7 cellular contexts compared by ENCODE assay signal in genomic region chr19:48965033-48965805, GRCh38. TPM values are rescaled to one million over a fixed set of nuclear protein-coding genes. Genes with fewer than 3 reads are reported as not detected.
DNase-seq lines count a peak whose midpoint lies in the region; ATAC-seq, FAIRE-seq and TF ChIP-seq lines count a peak whose summit lies in the region.

Gene FTL (plus strand): TSS chr19:48965309. CDS start chr19:48965508, 199 bp downstream.

- H3K4me1 ChIP-seq in K562 (replicated peaks in 1 of 2; ENCODE audit: control insufficient read depth in 2 of 2, insufficient read depth in 2 of 2, low read length in 2 of 2): peaks cover 38 to 66% of the 10 kb centered on the region in 2 experiments

- TF ChIP-seq RAD21 in K562 (CRISPR knock-in tag; conservative IDR thresholded peaks at IDR 0.05 in 1 of 2, IDR thresholded peaks at IDR 0.05 in 1 of 2): peak in 1 of 2 experiments; percentile 21; a peak in 2 of 4 replicates

- FAIRE-seq in TTC549 (lab: Jason Lieb, UNC) (peak; percentile 70), K562 (lab: Jason Lieb, UNC) (peak; percentile 89)

- DNase-seq in NCI-H2107 (lab: John Stamatoyannopoulos, UW): peak; percentile 87
- peak; percentile 89 to 99 (median 94) for DNase-seq in K562 (ENCODE audit: extremely low read depth in 1 of 4, low spot score in 3 of 4)
- DNase-seq in hypothalamus (lab: John Stamatoyannopoulos, UW): peak; percentile 73 to 99 (median 97)
- DNase-seq in sciatic nerve (ENCODE audit: low spot score): peak; percentile 99

- peak within 1 kb of the TSS; percentile 99 for H3K27ac ChIP-seq in K562 (ENCODE audit: extremely low read depth, low read depth, low read length)

- H3K36me3 ChIP-seq in K562 (ENCODE audit: control insufficient read depth, insufficient read depth, low read length): peaks cover 50% of the 10 kb centered on the region

- intact Hi-C loops in K562 (cut with micrococcal nuclease): loop anchor here (5.0 kb wide), 1 partner anchor 33 kb away; the partner anchor contains the start of gene DHDH
- intact Hi-C loops in sciatic nerve (cut with DNase I): loop anchor here (10.0 kb wide), 1 partner anchor 110 kb away; no protein-coding TSS in a partner anchor

- H4K20me1 ChIP-seq in K562 (replicated peaks; ENCODE audit: control insufficient read depth, insufficient read depth, low read length): peaks cover 18% of the 10 kb centered on the region

- TF ChIP-seq POLR2A in K562 (conservative IDR thresholded peaks at IDR 0.05): peak; percentile 100

- H3K9me1 ChIP-seq in K562 (ENCODE audit: control insufficient read depth, insufficient read depth, low read length): no peaks in the 10 kb centered on the region

- TF ChIP-seq EP300 in K562 (IDR thresholded peaks at IDR 0.05; ENCODE audit: low read length): peak; percentile 36; the same call in 1 of the 2 replicates

- H3K4me3 ChIP-seq in K562: peak within 1 kb of the TSS; percentile 70

- H3K79me2 ChIP-seq in K562 (ENCODE audit: control insufficient read depth, insufficient read depth, low read length): peaks cover 56% of the 10 kb centered on the region

- H3K9ac ChIP-seq in K562 (ENCODE audit: insufficient read depth in 1 of 2, low read depth in 2 of 2, low read length in 2 of 2): peak within 1 kb of the TSS; percentile 93 to 95

- BruUV-seq in K562 (replicated peaks; lab: Mats Ljungman, UMichigan): no TSS peak

- no peaks in the 10 kb centered on the region for H3K9me3 ChIP-seq in K562 (replicated peaks; ENCODE audit: control insufficient read depth, insufficient read depth, low read depth, low read length)

- peak; percentile 43 for ATAC-seq in GM18519 (IDR thresholded peaks at IDR 0.05; ENCODE audit: low FRiP score, unreplicated experiment)
- ATAC-seq in HG03060 (IDR thresholded peaks at IDR 0.05; ENCODE audit: low read depth, unreplicated experiment): peak; percentile 37
- peak; percentile 72 for ATAC-seq in K562
- ATAC-seq in sciatic nerve: peak; percentile 92

- under 1% methylated on average over 52 of the region's 52 CpGs for WGBS in K562 (ENCODE audit: insufficient coverage, low coverage, missing lambda C conversion rate)

- peak within 1 kb of the TSS; percentile 99 for H3K4me2 ChIP-seq in K562 (ENCODE audit: insufficient read depth, low read length)

- POLR2A ChIA-PET in K562 (lab: Yijun Ruan, JAX): interaction anchor here (0.6 to 14.5 kb wide), 29 partner anchors 11 to 669 kb away, joined by 3 to 439 read pairs (median 4); partner anchors contain the start of genes BAX, BCAT2, GYS1 and NTF4

- TF ChIP-seq CTCF in K562 (IDR thresholded peaks at IDR 0.05 in 2 of 3, conservative IDR thresholded peaks at IDR 0.05 in 1 of 3; ENCODE audit: insufficient read depth in 2 of 3, low read depth in 1 of 3, low read length in 3 of 3): no peak

- no peaks in the 10 kb centered on the region for H3K27me3 ChIP-seq in K562 (ENCODE audit: control insufficient read depth in 2 of 2, insufficient read depth in 2 of 2, low read length in 2 of 2)

- in situ Hi-C loops in K562 (cut with MboI): loop anchor here (10.0 kb wide), 1 partner anchor 90 kb away; the partner anchor contains the start of gene PPP1R15A

- CTCF ChIA-PET in K562 (lab: Yijun Ruan, JAX; ENCODE audit: low intra/inter-chr PET ratio): interaction anchor here (1.0 kb wide), 1 partner anchor 92 kb away, joined by 3 read pairs; no protein-coding TSS in a partner anchor

- 0 out of 2 replicates have a peak within 1 kb of the TSS, but pooled peaks have one; percentile 4 for H2AFZ ChIP-seq in K562 (ENCODE audit: low read depth, low read length)

TF ChIP-seq in K562, 482 proteins besides CTCF, POLR2A, EP300 and RAD21 (continues in another document):
- TF ChIP-seq ARHGAP35 (IDR thresholded peaks at IDR 0.05; ENCODE audit: partially characterized antibody) (no peak), ZSCAN29 (IDR thresholded peaks at IDR 0.05) (0 out of 2 replicates have a peak, but pooled peaks have one; percentile 18), ZBTB9 (CRISPR knock-in tag; IDR thresholded peaks at IDR 0.05) (peak; percentile 86), CCNT2 (IDR thresholded peaks at IDR 0.05; ENCODE audit: borderline replicate concordance, extremely low read depth, insufficient read length, low read depth, low read length) (peak; percentile 96), ERF (CRISPR knock-in tag; IDR thresholded peaks at IDR 0.05) (peak; percentile 16; the same call in 1 of the 2 replicates), IRF9 (tag; IDR thresholded peaks at IDR 0.05) (0 out of 2 replicates have a peak, but pooled peaks have one; percentile 5), HES1 (IDR thresholded peaks at IDR 0.05; ENCODE audit: low read depth) (no peak), ZNF175 (CRISPR knock-in tag; IDR thresholded peaks at IDR 0.05; ENCODE audit: low read depth) (peak; percentile 18; the same call in 1 of the 2 replicates), NFIC (IDR thresholded peaks at IDR 0.05) (peak; percentile 84), ATF7 (IDR thresholded peaks at IDR 0.05) (peak; percentile 55; the same call in 1 of the 2 replicates), MBD2 (IDR thresholded peaks at IDR 0.05; ENCODE audit: borderline replicate concordance, low read depth) (peak; percentile 95), ZNF785 (CRISPR knock-in tag; IDR thresholded peaks at IDR 0.05) (no peak), TAF1 (IDR thresholded peaks at IDR 0.05; ENCODE audit: control insufficient read depth, extremely low read depth, insufficient read depth, low read length, severe bottlenecking) (peak; percentile 99), ZNF239 (CRISPR knock-in tag; IDR thresholded peaks at IDR 0.05) (no peak), TEAD4 (IDR thresholded peaks at IDR 0.05; ENCODE audit: low read length) (peak; percentile 70), TEAD4 (CRISPR knock-in tag; IDR thresholded peaks at IDR 0.05; ENCODE audit: borderline replicate concordance) (no peak)

RNA-seq across cellular contexts. Expression of gene FTL, which starts in this region (rescaled TPM):
- 116 and 227 TPM in 2 replicates for total RNA-seq in K562 (2011; cell fraction: chromatin; rRNA removed; ENCODE audit: low replicate concordance)
- 251 and 284 TPM in 2 replicates for total RNA-seq in K562 (2011; cell fraction: nucleolus; rRNA removed)
- 546 and 1,281 TPM in 2 replicates for total RNA-seq in K562 (2011; cell fraction: nucleoplasm; rRNA removed)
- total RNA-seq in K562 (2014; rRNA removed) (3,611 and 4,100 TPM in 2 replicates), K562 (2014; rRNA removed; fragmentation: Illumina TruSeq; extraction: Trizol) (2,821 and 3,420 TPM in 2 replicates), K562 (2015; rRNA removed; fragmentation: Illumina TruSeq; extraction: Trizol) (4,574 and 5,040 TPM in 2 replicates), K562 (2021) (3,376 and 3,459 TPM in 2 replicates), sciatic nerve (3,094 TPM)
- polyA plus RNA-seq in K562 (2011; rRNA removed) (1,231 and 2,161 TPM in 2 replicates), K562 (2014; fragmentation: Illumina TruSeq; extraction: Trizol) (6,461 and 6,790 TPM in 2 replicates), K562 (2014; fragmentation: Nextera tagmentation; extraction: Ambion mirVana) (over 10,000 TPM; 17,458 to 27,415 TPM), K562 (2014; rRNA removed) (3,965 and 4,994 TPM in 2 replicates)
- 5,138 and 6,086 TPM in 2 replicates for polyA plus RNA-seq in K562 (2011; cell fraction: cytosol; rRNA removed)
- 1,631 and 1,635 TPM in 2 replicates for polyA plus RNA-seq in K562 (2011; cell fraction: nucleus; rRNA removed)
- polyA plus RNA-seq in K562 (2012): 3,654 and 5,025 TPM in 2 replicates
- polyA minus RNA-seq in K562 (2011; rRNA and poly(A)+ RNA removed): 536 and 548 TPM in 2 replicates
- 790 and 999 TPM in 2 replicates for polyA minus RNA-seq in K562 (2011; cell fraction: cytosol; rRNA and poly(A)+ RNA removed)
- 171 and 269 TPM in 2 replicates for polyA minus RNA-seq in K562 (2011; cell fraction: nucleus; rRNA and poly(A)+ RNA removed)

Comparison
In these comparisons a context has a peak if more than half of its experiments do, and no peak if none do; other contexts are left out.
1. Peak in every context shown above with its lines: DNase-seq, ATAC-seq, H3K4me3 ChIP-seq and H3K27ac ChIP-seq.
2. ATAC-seq: peak in every context shown above with its lines; median percentile 92 in sciatic nerve; 72 in K562; 43 in GM18519; 37 in HG03060.